28 cellular contexts compared by ENCODE assay signal in the genomic region with DNA sequence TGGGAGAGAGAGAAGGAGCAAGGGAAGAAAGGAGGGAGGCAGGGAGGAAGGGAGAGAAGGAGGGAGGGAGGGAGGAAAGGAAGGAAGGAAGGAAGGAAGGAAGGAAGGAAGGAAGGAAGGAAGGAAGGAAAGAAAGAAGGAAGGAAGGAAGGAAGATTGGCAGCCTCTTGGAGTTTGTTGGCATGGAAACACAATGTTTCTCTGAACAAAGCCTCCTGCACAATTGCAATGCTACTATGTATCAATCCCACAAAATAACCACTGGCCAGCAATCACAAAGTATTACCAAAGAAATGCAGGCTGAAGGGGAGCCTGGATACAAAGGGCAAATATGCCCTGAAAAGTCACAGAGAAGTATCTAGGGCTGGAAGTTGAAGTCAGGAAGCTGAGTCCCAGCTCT.
A peak's percentile ranks its signal among the peaks of the same experiment; 100 is the strongest.
DNase-seq lines count a peak whose midpoint lies in the region; ATAC-seq, FAIRE-seq and TF ChIP-seq lines count a peak whose summit lies in the region.
"Had no signal": no experiment of that assay in that cellular context is flagged by ENCODE, and none has a peak within 500 bp of the region (broad histone marks: within the 10 kb centered on the region; RNA-seq: fewer than 3 reads in every experiment).

No MANE protein-coding gene starts in this region.

- H3K9me3 ChIP-seq in GM23248 (ENCODE audit: low read depth) = no peaks in the 10 kb centered on the region
- H3K9me3 ChIP-seq in astrocyte (ENCODE audit: insufficient read depth, low read depth, low read length) = no peaks in the 10 kb centered on the region
- no peaks in the 10 kb centered on the region for H3K9me3 ChIP-seq in prostate gland
- H3K9me3 ChIP-seq: BLaER1, esophagus muscularis mucosa, HAP-1, mucosa of descending colon, Peyer's patch, suprapubic skin had no signal

- H4K20me1 ChIP-seq in GM23248 (ENCODE audit: insufficient read depth) (no peaks in the 10 kb centered on the region), astrocyte (ENCODE audit: insufficient read depth, low read length) (no peaks in the 10 kb centered on the region)
- H4K20me1 ChIP-seq: BLaER1 had no signal

- H3K36me3 Mint-ChIP-seq in astrocyte (ENCODE audit: low read depth, unreplicated experiment) = no peaks in the 10 kb centered on the region
- H3K36me3 Mint-ChIP-seq: activated naive CD8-positive, alpha-beta T cell treated with anti-CD3 and anti-CD28 coated beads for 36 hours had no signal

- H3K9me2 ChIP-seq in GM23248 (ENCODE audit: insufficient read depth) = no peaks in the 10 kb centered on the region

- H3K9ac ChIP-seq in GM23248 = no peak overlapping the region
- no peak overlapping the region for H3K9ac ChIP-seq in astrocyte (ENCODE audit: low read length)
- H3K9ac ChIP-seq: BLaER1 had no signal

- in situ Hi-C loops in GM23248 (cut with MboI) = no loop called here

- FAIRE-seq in astrocyte (lab: Jason Lieb, UNC) = no peak
- FAIRE-seq: urothelium cell line had no signal

- H3K4me3 ChIP-seq in GM23248 = no peak overlapping the region
- no peak overlapping the region for H3K4me3 ChIP-seq in astrocyte (ENCODE audit: insufficient read depth, low read depth, low read length)
- H3K4me3 ChIP-seq in prostate gland = no peak overlapping the region
- H3K4me3 ChIP-seq: BLaER1, esophagus muscularis mucosa, HAP-1, mucosa of descending colon, Peyer's patch, skin epidermis, suprapubic skin had no signal

- TF ChIP-seq POLR2A in prostate gland (IDR thresholded peaks at IDR 0.05) = no peak

- H2AFZ ChIP-seq in GM23248 (peak overlapping the region; percentile 21), astrocyte (ENCODE audit: low read depth, low read length) (no peak overlapping the region)

- TF ChIP-seq CTCF in astrocyte (IDR thresholded peaks at IDR 0.05; ENCODE audit: insufficient read depth, low read depth, low read length) = no peak
- no peak for TF ChIP-seq CTCF in omental fat pad (IDR thresholded peaks at IDR 0.05)
- no peak for TF ChIP-seq CTCF in prostate gland (IDR thresholded peaks at IDR 0.05)

- H3K27me3 ChIP-seq in GM23248 (replicated peaks; ENCODE audit: insufficient read depth) (no peaks in the 10 kb centered on the region), astrocyte (ENCODE audit: insufficient read depth, low read length) (no peaks in the 10 kb centered on the region), prostate gland (replicated peaks; ENCODE audit: insufficient read depth) (no peaks in the 10 kb centered on the region)
- H3K27me3 ChIP-seq: BLaER1, Peyer's patch, suprapubic skin had no signal

- H3K27me3 Mint-ChIP-seq in astrocyte (ENCODE audit: low read depth, unreplicated experiment) = no peaks in the 10 kb centered on the region
- H3K27me3 Mint-ChIP-seq: activated CD4-positive, alpha-beta memory T cell treated with anti-CD3 and anti-CD28 coated beads, Interleukin-2, amount 10 ng/mL, durations not matched to agents 7 days and 5 days had no signal

- H3K36me3 ChIP-seq in GM23248 (ENCODE audit: low read depth) (no peaks in the 10 kb centered on the region), astrocyte (ENCODE audit: insufficient read depth, low read length) (no peaks in the 10 kb centered on the region), prostate gland (no peaks in the 10 kb centered on the region)
- H3K36me3 ChIP-seq: BLaER1, esophagus muscularis mucosa, HAP-1, Peyer's patch, suprapubic skin had no signal

- peaks cover 29% of the 10 kb centered on the region for H3K4me1 ChIP-seq in GM23248 (ENCODE audit: insufficient read depth)
- H3K4me1 ChIP-seq in astrocyte (ENCODE audit: insufficient read depth, low read length) = peaks cover 3% of the 10 kb centered on the region
- H3K4me1 ChIP-seq in prostate gland (replicated peaks) = no peaks in the 10 kb centered on the region
- H3K4me1 ChIP-seq: BLaER1, HAP-1, Peyer's patch had no signal

- H3K4me1 Mint-ChIP-seq in astrocyte (ENCODE audit: low read depth, unreplicated experiment) = peaks cover 10% of the 10 kb centered on the region
- H3K4me1 Mint-ChIP-seq: activated CD4-positive, alpha-beta memory T cell treated with anti-CD3 and anti-CD28 coated beads, Interleukin-2, amount 10 ng/mL, durations not matched to agents 7 days and 5 days had no signal

- peak overlapping the region; percentile 5 for H3K27ac ChIP-seq in GM23248
- no peak overlapping the region for H3K27ac ChIP-seq in astrocyte (ENCODE audit: low read depth, low read length)
- H3K27ac ChIP-seq in prostate gland = no peak overlapping the region
- H3K27ac ChIP-seq: BLaER1, esophagus muscularis mucosa, Peyer's patch, suprapubic skin had no signal

- peak; percentile 32 for ATAC-seq in omental fat pad (ENCODE audit: low FRiP score)
- ATAC-seq: mucosa of descending colon had no signal

- H3K4me2 ChIP-seq in GM23248 (ENCODE audit: unreplicated experiment) (peak overlapping the region; percentile 14), astrocyte (ENCODE audit: low read length) (peak overlapping the region; percentile 3)
- H3K4me2 ChIP-seq: BLaER1 had no signal

- no peaks in the 10 kb centered on the region for H3K9me3 Mint-ChIP-seq in astrocyte (ENCODE audit: unreplicated experiment)
- H3K9me3 Mint-ChIP-seq: activated CD4-positive, alpha-beta memory T cell treated with anti-CD3 and anti-CD28 coated beads, Interleukin-2, amount 10 ng/mL, durations not matched to agents 7 days and 5 days; activated naive CD8-positive, alpha-beta T cell treated with anti-CD3 and anti-CD28 coated beads for 36 hours had no signal

- intact Hi-C loops in prostate gland (cut with DNase I) = no loop called here

- H3K79me2 ChIP-seq in GM23248 (ENCODE audit: insufficient read depth) (no peaks in the 10 kb centered on the region), astrocyte (ENCODE audit: insufficient read depth, low read length) (no peaks in the 10 kb centered on the region)

- no peak overlapping the region for H3K27ac Mint-ChIP-seq in astrocyte (ENCODE audit: unreplicated experiment)
- H3K27ac Mint-ChIP-seq: activated CD4-positive, alpha-beta memory T cell treated with anti-CD3 and anti-CD28 coated beads, Interleukin-2, amount 10 ng/mL, durations not matched to agents 7 days and 5 days; activated naive CD8-positive, alpha-beta T cell treated with anti-CD3 and anti-CD28 coated beads for 36 hours had no signal

- H3K4me3 Mint-ChIP-seq in astrocyte (ENCODE audit: unreplicated experiment) = no peak overlapping the region
- H3K4me3 Mint-ChIP-seq: activated CD4-positive, alpha-beta memory T cell treated with anti-CD3 and anti-CD28 coated beads, Interleukin-2, amount 10 ng/mL, durations not matched to agents 7 days and 5 days; activated naive CD8-positive, alpha-beta T cell treated with anti-CD3 and anti-CD28 coated beads for 36 hours had no signal

- peak; percentile 32 for DNase-seq in GM23248
- DNase-seq in astrocyte (ENCODE audit: low read depth) = no peak
- DNase-seq in fibroblast of gingiva (ENCODE audit: low read depth) = peak; percentile 48
- no peak for DNase-seq in omental fat pad (ENCODE audit: low spot score)
- no peak for DNase-seq in NCI-H1436 (lab: John Stamatoyannopoulos, UW)
- DNase-seq in prostate gland (ENCODE audit: low spot score) = no peak
- no peak for DNase-seq in activated T-cell treated with anti-CD3 and anti-CD28 coated beads for 4 hours
- no peak for DNase-seq in NCI-H146 treated with DMSO at 0.1 percent for 48 hours (lab: John Stamatoyannopoulos, UW; ENCODE audit: unreplicated experiment)
- DNase-seq: activated CD4-positive, alpha-beta memory T cell treated with anti-CD3 and anti-CD28 coated beads, Interleukin-2, amount 10 ng/mL, durations not matched to agents 7 days and 5 days; activated naive CD8-positive, alpha-beta T cell treated with anti-CD3 and anti-CD28 coated beads for 36 hours; COR-L47; DMS79 treated with DMSO at 0.1 percent for 48 hours; effector CD8-positive, alpha-beta T cell; islet precursor cell; mucosa of descending colon; NCI-H1417; NCI-H2107; NCI-H510A; Peyer's patch; SIG-M5; stimulated activated CD4-positive, alpha-beta T cell treated with anti-CD3 and anti-CD28 coated beads, Interleukin-2, amount 100 ng/mL, for 24 hours; T-helper 1 cell had no signal

- no peaks in the 10 kb centered on the region for H3F3A ChIP-seq in GM23248 (ENCODE audit: insufficient read depth)

Comparison
In these comparisons a context has a peak if more than half of its experiments do, and no peak if none do; other contexts are left out.
1. DNase-seq: peak in GM23248 (single experiment) and fibroblast of gingiva (single experiment); none in astrocyte (single experiment), omental fat pad (single experiment), NCI-H1436 (single experiment), prostate gland (single experiment), activated T-cell treated with anti-CD3 and anti-CD28 coated beads for 4 hours (single experiment) and NCI-H146 treated with DMSO at 0.1 percent for 48 hours (single experiment).